Comparison of ENCODE assay signal across 18 cellular contexts in the genomic region with DNA sequence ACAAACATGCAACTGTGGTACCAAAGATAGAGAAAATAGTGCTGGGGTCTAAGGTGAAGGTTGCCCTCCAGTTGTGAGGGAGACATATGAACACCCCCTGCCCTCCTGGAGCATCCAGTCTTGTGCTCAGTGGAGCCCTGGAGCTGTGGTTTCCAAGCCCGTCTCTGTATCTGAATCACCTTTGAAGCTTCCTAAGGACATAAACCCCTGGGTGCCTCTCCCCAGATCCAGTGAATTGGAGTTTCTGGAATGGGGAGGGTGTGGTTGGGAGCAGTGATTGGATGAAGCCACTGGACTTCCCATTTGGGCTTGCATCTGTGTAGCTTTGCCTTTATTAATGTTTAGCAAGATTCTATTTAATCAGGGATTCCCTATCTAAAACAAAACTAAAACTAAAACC. TPM values are rescaled to one million over a fixed set of nuclear protein-coding genes. Genes with fewer than 3 reads are reported as not detected.
A peak's percentile ranks its signal among the peaks of the same experiment; 100 is the strongest.
DNase-seq lines count a peak whose midpoint lies in the region; ATAC-seq and TF ChIP-seq lines count a peak whose summit lies in the region.
"Had no signal": no experiment of that assay in that cellular context is flagged by ENCODE, and none has a peak within 500 bp of the region (broad histone marks: within the 10 kb centered on the region; RNA-seq: fewer than 3 reads in every experiment).

No MANE protein-coding gene starts in this region.

- TF ChIP-seq CTCF in fibroblast of lung (conservative IDR thresholded peaks at IDR 0.05 in 1 of 2, IDR thresholded peaks at IDR 0.05 in 1 of 2; ENCODE audit: low read depth in 1 of 2, low read length in 2 of 2) = no peak
- no peak for TF ChIP-seq CTCF in smooth muscle cell (IDR thresholded peaks at IDR 0.05; ENCODE audit: borderline replicate concordance, insufficient read depth, poor library complexity, severe bottlenecking)

- peaks cover 6% of the 10 kb centered on the region for H3F3A ChIP-seq in smooth muscle cell (ENCODE audit: low read depth)

- H4K20me1 ChIP-seq in fibroblast of lung (ENCODE audit: control insufficient read depth, extremely low read depth, insufficient read depth, low read length) (no peaks in the 10 kb centered on the region), smooth muscle cell (ENCODE audit: low read depth) (no peaks in the 10 kb centered on the region)
- H4K20me1 ChIP-seq: BLaER1 treated with 17β-estradiol and CSF1 and Interleukin-3, amounts not matched to agents 10 nM and 100 nM had no signal

- H3K9me3 ChIP-seq in fibroblast of lung (ENCODE audit: control insufficient read depth, insufficient read depth, low read depth, low read length) (no peaks in the 10 kb centered on the region), smooth muscle cell (replicated peaks; ENCODE audit: low read depth) (no peaks in the 10 kb centered on the region)
- H3K9me3 ChIP-seq: Peyer's patch had no signal

- H3K9ac ChIP-seq in fibroblast of lung (ENCODE audit: insufficient read depth, low read length) = no peak overlapping the region
- no peak overlapping the region for H3K9ac ChIP-seq in smooth muscle cell (ENCODE audit: low read depth)
- H3K9ac ChIP-seq: BLaER1 treated with 17β-estradiol and CSF1 and Interleukin-3, amounts not matched to agents 10 nM and 100 nM had no signal

- no peak overlapping the region for H3K4me3 ChIP-seq in fibroblast of lung (replicated peaks in 1 of 4; ENCODE audit: control extremely low read depth in 1 of 4, insufficient read depth in 1 of 4, low read depth in 3 of 4, low read length in 4 of 4)
- no peak overlapping the region for H3K4me3 ChIP-seq in smooth muscle cell
- H3K4me3 ChIP-seq: BLaER1 treated with 17β-estradiol and CSF1 and Interleukin-3, amounts not matched to agents 10 nM and 100 nM; Peyer's patch had no signal

- ATAC-seq in HG03565 (IDR thresholded peaks at IDR 0.05; ENCODE audit: unreplicated experiment) = no peak

- 56% methylated on average over 1 of the region's 1 CpG for WGBS in smooth muscle cell (ENCODE audit: low lambda C conversion rate)

- H3K79me2 ChIP-seq in fibroblast of lung (ENCODE audit: control insufficient read depth, insufficient read depth, low read length) (no peaks in the 10 kb centered on the region), smooth muscle cell (ENCODE audit: low read depth) (no peaks in the 10 kb centered on the region)

- H2AFZ ChIP-seq in fibroblast of lung (ENCODE audit: low read length) (no peak overlapping the region), smooth muscle cell (ENCODE audit: low read depth) (no peak overlapping the region)

- H3K27ac ChIP-seq in fibroblast of lung (ENCODE audit: insufficient read depth, low read length) (peak overlapping the region; percentile 84), smooth muscle cell (ENCODE audit: low read depth) (peak overlapping the region; percentile 28)
- H3K27ac ChIP-seq: HL-60, Peyer's patch had no signal

- H3K4me1 ChIP-seq in fibroblast of lung (ENCODE audit: control insufficient read depth, extremely low read depth, insufficient read depth, low read length) (peaks cover 18% of the 10 kb centered on the region), smooth muscle cell (ENCODE audit: low read depth) (no peaks in the 10 kb centered on the region)
- H3K4me1 ChIP-seq: Peyer's patch had no signal

- H3K4me2 ChIP-seq in fibroblast of lung (ENCODE audit: extremely low read depth, insufficient read depth, low read length) (peak overlapping the region; percentile 51), smooth muscle cell (peak overlapping the region; percentile 52)

- H3K36me3 ChIP-seq in fibroblast of lung (ENCODE audit: control insufficient read depth, insufficient read depth, low read length) (no peaks in the 10 kb centered on the region), smooth muscle cell (ENCODE audit: low read depth) (no peaks in the 10 kb centered on the region)
- H3K36me3 ChIP-seq: BLaER1 treated with 17β-estradiol and CSF1 and Interleukin-3, amounts not matched to agents 10 nM and 100 nM; Peyer's patch had no signal

- no peaks in the 10 kb centered on the region for H3K27me3 ChIP-seq in fibroblast of lung (ENCODE audit: control insufficient read depth, insufficient read depth, low read length)
- no peaks in the 10 kb centered on the region for H3K27me3 ChIP-seq in smooth muscle cell (ENCODE audit: low read depth)
- H3K27me3 ChIP-seq: BLaER1 treated with 17β-estradiol and CSF1 and Interleukin-3, amounts not matched to agents 10 nM and 100 nM; Peyer's patch had no signal

- DNase-seq in EL (peak; percentile 44), HS-5 (ENCODE audit: low read depth) (peak; percentile 15), fibroblast of lung (ENCODE audit: low read depth in 2 of 2) (peak in 1 of 2 donors; percentile 29), smooth muscle cell (lab: John Stamatoyannopoulos, UW; ENCODE audit: unreplicated experiment) (no peak), DMS53 (lab: John Stamatoyannopoulos, UW) (no peak), SK-N-DZ (ENCODE audit: low spot score) (no peak)
- DNase-seq: CD8-positive, alpha-beta memory T cell; DND-41; H7; KBM-7; NCI-H1436; NCI-H2029 treated with DMSO at 0.1 percent for 48 hours; NCI-H510A; Peyer's patch; SHP77 had no signal

RNA-seq across cellular contexts. Expression of gene E2F3, which starts 22.4 kb away (rescaled TPM):
- total RNA-seq in fibroblast of lung = 3.1 and 4.1 TPM in 2 replicates
- polyA plus RNA-seq in fibroblast of lung = 12.3 and 14.8 TPM in 2 replicates
- 9.1 and 10.2 TPM in 2 replicates for polyA plus RNA-seq in fibroblast of lung (2012)
- polyA minus RNA-seq in fibroblast of lung (ENCODE audit: low replicate concordance) = 6.0 and 7.7 TPM in 2 replicates
- total RNA-seq in smooth muscle cell = 12.6 and 16.3 TPM in 2 replicates
- polyA plus RNA-seq in smooth muscle cell = 7.9 and 9.6 TPM in 2 replicates
- 18.2 and 24.1 TPM in 2 replicates for polyA plus RNA-seq in SK-N-DZ (2014; cell fraction: cytosol; rRNA removed)
- 35.4 and 46.6 TPM in 2 replicates for polyA plus RNA-seq in SK-N-DZ (2014; cell fraction: nucleus; rRNA removed)

Comparison
In these comparisons a context has a peak if more than half of its experiments do, and no peak if none do; other contexts are left out.
1. DNase-seq: peak in EL (single experiment) and HS-5 (single experiment); none in smooth muscle cell (single experiment), DMS53 (single experiment) and SK-N-DZ (single experiment).